ENCODE assay signal across 8 cellular contexts in genomic region chrX:54921427-54922021, GRCh38. TPM values are rescaled to one million over a fixed set of nuclear protein-coding genes. Genes with fewer than 3 reads are reported as not detected.
A peak's percentile ranks its signal among the peaks of the same experiment; 100 is the strongest.
DNase-seq lines count a peak whose midpoint lies in the region; ATAC-seq and TF ChIP-seq lines count a peak whose summit lies in the region.

No MANE protein-coding gene starts in this region.

- no peak for TF ChIP-seq RAD21 in liver (IDR thresholded peaks at IDR 0.05)

- H3K36me3 Mint-ChIP-seq in activated CD4-positive, alpha-beta T cell treated with anti-CD3 and anti-CD28 coated beads for 36 hours (ENCODE audit: low read depth) = no peaks in the 10 kb centered on the region

- DNase-seq in GM19238 (ENCODE audit: insufficient read length, low spot score) (peak; percentile 30), NCI-H128 (lab: John Stamatoyannopoulos, UW; ENCODE audit: unreplicated experiment) (peak; percentile 45), coronary artery (ENCODE audit: low spot score) (no peak)
- peak; percentile 77 for DNase-seq in activated CD4-positive, alpha-beta T cell treated with anti-CD3 and anti-CD28 coated beads for 36 hours
- DNase-seq in stimulated activated CD4-positive, alpha-beta T cell treated with anti-CD3 and anti-CD28 coated beads, Interleukin-2, amount 100 ng/mL, for 4 hours (ENCODE audit: low read depth) = peak; percentile 44

- peak; percentile 88 for ATAC-seq in activated CD4-positive, alpha-beta T cell treated with anti-CD3 and anti-CD28 coated beads for 36 hours
- ATAC-seq in HG02678 (IDR thresholded peaks at IDR 0.05; ENCODE audit: unreplicated experiment) = no peak
- no peak for ATAC-seq in GM18519 (IDR thresholded peaks at IDR 0.05; ENCODE audit: low FRiP score, unreplicated experiment)

- peaks cover 0 to 9% (median 2%) of the 10 kb centered on the region in 4 donors for H3K4me1 ChIP-seq in liver (ENCODE audit: control insufficient read depth in 4 of 4, insufficient read depth in 4 of 4, low read length in 3 of 4)

- WGBS in liver = 3% methylated on average over 29 of the region's 29 CpGs

- no peaks in the 10 kb centered on the region for H3K36me3 ChIP-seq in liver (ENCODE audit: control insufficient read depth in 4 of 4, insufficient read depth in 3 of 4, low read depth in 1 of 4, low read length in 3 of 4)

- peak overlapping the region; percentile 73 for H3K27ac Mint-ChIP-seq in activated CD4-positive, alpha-beta T cell treated with anti-CD3 and anti-CD28 coated beads for 36 hours

- TF ChIP-seq CTCF in coronary artery (IDR thresholded peaks at IDR 0.05) (no peak), liver (IDR thresholded peaks at IDR 0.05; ENCODE audit: low read depth, low read length, missing input control) (no peak)

- no peaks in the 10 kb centered on the region for H3K9me3 ChIP-seq in liver (ENCODE audit: control insufficient read depth in 4 of 4, low read length in 3 of 4)

- no peak overlapping the region for H3K9ac ChIP-seq in liver (ENCODE audit: low read depth in 1 of 2, low read length in 2 of 2)

- H3K27me3 ChIP-seq in liver (ENCODE audit: control insufficient read depth in 4 of 4, insufficient read depth in 4 of 4, low read length in 3 of 4) = no peaks in the 10 kb centered on the region

- no peaks in the 10 kb centered on the region for H3K27me3 Mint-ChIP-seq in activated CD4-positive, alpha-beta T cell treated with anti-CD3 and anti-CD28 coated beads for 36 hours

- intact Hi-C loops in activated CD4-positive, alpha-beta T cell treated with anti-CD3 and anti-CD28 coated beads for 36 hours (cut with DNase I, micrococcal nuclease) = loop anchor here in 1 of 2 experiments (1.0 to 5.0 kb wide), 2 partner anchors 81 to 113 kb away; partner anchors contain the start of gene APEX2

- POLR2A ChIA-PET in activated CD4-positive, alpha-beta T cell treated with anti-CD3 and anti-CD28 coated beads for 36 hours (lab: Charles Lee) = no interaction called here

- H3K9me3 Mint-ChIP-seq in activated CD4-positive, alpha-beta T cell treated with anti-CD3 and anti-CD28 coated beads for 36 hours (ENCODE audit: low read depth) = no peaks in the 10 kb centered on the region

- CTCF ChIA-PET in activated CD4-positive, alpha-beta T cell treated with anti-CD3 and anti-CD28 coated beads for 36 hours (lab: Charles Lee) = interaction anchor here (1.2 kb wide), 1 partner anchor 30 kb away, joined by 5 read pairs; no protein-coding TSS in a partner anchor

- peak overlapping the region; percentile 79 for H3K4me3 Mint-ChIP-seq in activated CD4-positive, alpha-beta T cell treated with anti-CD3 and anti-CD28 coated beads for 36 hours

- H3K4me3 ChIP-seq in coronary artery (peak overlapping the region; percentile 77), liver (ENCODE audit: low read depth in 1 of 3, low read length in 3 of 3) (peak overlapping the region in 2 of 3 donors; percentile 45 to 49)

- H3K27ac ChIP-seq in coronary artery (peak overlapping the region; percentile 37 to 67), liver (ENCODE audit: low read depth in 1 of 2, low read length in 2 of 2) (no peak overlapping the region)

- H3K4me1 Mint-ChIP-seq in activated CD4-positive, alpha-beta T cell treated with anti-CD3 and anti-CD28 coated beads for 36 hours = peaks cover 11% of the 10 kb centered on the region

TF ChIP-seq in liver, 16 proteins besides CTCF, POLR2A, EP300 and RAD21:
- TF ChIP-seq TAF1 (conservative IDR thresholded peaks at IDR 0.05) (no peak), RXRA (IDR thresholded peaks at IDR 0.05) (no peak), GABPA (IDR thresholded peaks at IDR 0.05 in 1 of 2, conservative IDR thresholded peaks at IDR 0.05 in 1 of 2) (no peak), JUND (IDR thresholded peaks at IDR 0.05) (no peak)
- TF ChIP-seq, protein P1, sequence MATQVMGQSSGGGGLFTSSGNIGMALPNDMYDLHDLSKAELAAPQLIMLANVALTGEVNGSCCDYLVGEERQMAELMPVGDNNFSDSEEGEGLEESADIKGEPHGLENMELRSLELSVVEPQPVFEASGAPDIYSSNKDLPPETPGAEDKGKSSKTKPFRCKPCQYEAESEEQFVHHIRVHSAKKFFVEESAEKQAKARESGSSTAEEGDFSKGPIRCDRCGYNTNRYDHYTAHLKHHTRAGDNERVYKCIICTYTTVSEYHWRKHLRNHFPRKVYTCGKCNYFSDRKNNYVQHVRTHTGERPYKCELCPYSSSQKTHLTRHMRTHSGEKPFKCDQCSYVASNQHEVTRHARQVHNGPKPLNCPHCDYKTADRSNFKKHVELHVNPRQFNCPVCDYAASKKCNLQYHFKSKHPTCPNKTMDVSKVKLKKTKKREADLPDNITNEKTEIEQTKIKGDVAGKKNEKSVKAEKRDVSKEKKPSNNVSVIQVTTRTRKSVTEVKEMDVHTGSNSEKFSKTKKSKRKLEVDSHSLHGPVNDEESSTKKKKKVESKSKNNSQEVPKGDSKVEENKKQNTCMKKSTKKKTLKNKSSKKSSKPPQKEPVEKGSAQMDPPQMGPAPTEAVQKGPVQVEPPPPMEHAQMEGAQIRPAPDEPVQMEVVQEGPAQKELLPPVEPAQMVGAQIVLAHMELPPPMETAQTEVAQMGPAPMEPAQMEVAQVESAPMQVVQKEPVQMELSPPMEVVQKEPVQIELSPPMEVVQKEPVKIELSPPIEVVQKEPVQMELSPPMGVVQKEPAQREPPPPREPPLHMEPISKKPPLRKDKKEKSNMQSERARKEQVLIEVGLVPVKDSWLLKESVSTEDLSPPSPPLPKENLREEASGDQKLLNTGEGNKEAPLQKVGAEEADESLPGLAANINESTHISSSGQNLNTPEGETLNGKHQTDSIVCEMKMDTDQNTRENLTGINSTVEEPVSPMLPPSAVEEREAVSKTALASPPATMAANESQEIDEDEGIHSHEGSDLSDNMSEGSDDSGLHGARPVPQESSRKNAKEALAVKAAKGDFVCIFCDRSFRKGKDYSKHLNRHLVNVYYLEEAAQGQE (IDR thresholded peaks at IDR 0.05) = no peak

RNA-seq across cellular contexts. Expression of gene TRO, which starts 0.9 kb away (rescaled TPM):
- total RNA-seq in activated CD4-positive, alpha-beta T cell treated with anti-CD3 and anti-CD28 coated beads for 36 hours = 1 to 10 TPM; 4.8 to 5.5 TPM
- 1 to 10 TPM in 1 of 2 donors, under 1 TPM in 1; 0.75 to 5.3 TPM for total RNA-seq in liver
- 1 to 10 TPM in 1 of 2 donors, under 1 TPM in 1; 0.35 to 1.8 TPM for polyA plus RNA-seq in liver

Comparison
In these comparisons a context has a peak if more than half of its experiments do, and no peak if none do; other contexts are left out.
1. H3K27ac ChIP-seq: peak in coronary artery (2 of 2); none in liver (0 of 2).